8 cellular contexts compared by ENCODE assay signal in the genomic region with DNA sequence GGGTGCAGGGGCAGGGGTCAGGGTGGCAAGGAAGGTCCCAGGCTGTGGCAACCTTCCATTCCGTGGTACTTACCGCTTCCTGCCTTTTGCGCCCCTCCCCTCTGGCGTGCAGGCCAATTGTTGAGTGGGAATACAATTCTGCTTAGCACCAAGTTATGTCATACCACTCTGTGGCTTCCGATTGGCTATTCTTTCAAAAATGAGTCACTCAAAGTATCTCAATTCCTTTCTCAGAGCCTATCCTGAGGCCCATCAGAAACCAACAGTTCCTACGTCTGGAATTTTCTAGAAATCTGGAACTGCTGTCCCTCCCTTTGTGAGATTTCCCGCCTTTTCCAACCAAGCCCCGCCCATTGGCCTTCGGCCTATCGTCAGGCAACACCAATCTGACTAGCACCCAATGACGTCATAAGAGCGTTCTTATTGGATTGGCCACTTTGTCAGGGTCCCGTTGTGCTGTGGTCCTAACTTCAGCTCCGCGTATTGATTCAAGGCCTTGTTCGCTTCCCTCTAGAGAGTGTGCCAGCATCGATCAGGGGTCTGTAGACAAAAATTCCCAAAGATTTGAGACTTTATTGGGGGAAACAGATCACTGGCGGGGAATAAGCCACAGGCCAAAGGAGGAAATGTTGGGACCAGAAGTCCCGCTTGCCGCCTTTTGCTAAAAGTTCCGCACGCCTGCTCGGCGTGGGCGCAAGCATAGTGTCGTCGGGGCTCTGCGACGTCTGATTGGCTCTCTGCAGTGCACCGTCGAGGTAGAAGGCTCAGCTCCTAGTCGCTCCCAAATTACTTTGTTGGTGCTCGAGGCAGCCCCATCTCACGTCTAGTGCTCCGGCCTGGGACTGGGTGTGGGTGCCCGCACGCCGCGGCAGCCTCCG. TPM values are rescaled to one million over a fixed set of nuclear protein-coding genes. Genes with fewer than 3 reads are reported as not detected.
DNase-seq lines count a peak whose midpoint lies in the region; ATAC-seq, FAIRE-seq and TF ChIP-seq lines count a peak whose summit lies in the region.

No MANE protein-coding gene starts in this region.

- DNase-seq in RCC 7860 (ENCODE audit: low spot score) (peak; percentile 65), fibroblast of mammary gland (ENCODE audit: low read depth) (peak; percentile 90), neural progenitor cell (ENCODE audit: low spot score) (peak; percentile 73), substantia nigra (lab: John Stamatoyannopoulos, UW) (peak in 44 of 49 donors; percentile 16 to 98 (median 60))
- DNase-seq in activated T-cell treated with anti-CD3 and anti-CD28 coated beads, Interleukin-2, amount 50 U/mL, for 72 hours, result peak; percentile 85 to 86

- no peaks in the 10 kb centered on the region for H3K9me3 ChIP-seq in neural progenitor cell (ENCODE audit: low read depth)

- FAIRE-seq in RCC 7860 (lab: Jason Lieb, UNC), result peak; percentile 52

- no peaks in the 10 kb centered on the region for H4K20me1 ChIP-seq in neural progenitor cell (ENCODE audit: low read depth)

- H3K79me2 ChIP-seq in neural progenitor cell (ENCODE audit: low read depth), result no peaks in the 10 kb centered on the region

- H3K4me1 Mint-ChIP-seq in activated T-cell treated with anti-CD3 and anti-CD28 coated beads, Interleukin-2, amount 50 U/mL, for 72 hours (ENCODE audit: low read depth), result peaks cover 7% of the 10 kb centered on the region
- peaks cover 15% of the 10 kb centered on the region for H3K4me1 Mint-ChIP-seq in neural progenitor cell

- H3K27ac Mint-ChIP-seq in activated T-cell treated with anti-CD3 and anti-CD28 coated beads, Interleukin-2, amount 50 U/mL, for 72 hours, result peak overlapping the region; percentile 55
- H3K27ac Mint-ChIP-seq in neural progenitor cell, result peak overlapping the region; percentile 35

- TF ChIP-seq CTCF in C4-2B (conservative IDR thresholded peaks at IDR 0.05), result no peak
- TF ChIP-seq CTCF in fibroblast of mammary gland (conservative IDR thresholded peaks at IDR 0.05; ENCODE audit: control insufficient read depth, insufficient read depth, low read depth, low read length), result no peak
- TF ChIP-seq CTCF in neural progenitor cell (IDR thresholded peaks at IDR 0.05), result no peak

- H3K4me3 ChIP-seq in fibroblast of mammary gland (ENCODE audit: control insufficient read depth, low read depth, low read length), result no peak overlapping the region
- H3K4me3 ChIP-seq in neural progenitor cell, result no peak overlapping the region

- H3K27me3 Mint-ChIP-seq in activated T-cell treated with anti-CD3 and anti-CD28 coated beads, Interleukin-2, amount 50 U/mL, for 72 hours (ENCODE audit: low read depth), result no peaks in the 10 kb centered on the region
- peaks cover 3% of the 10 kb centered on the region for H3K27me3 Mint-ChIP-seq in neural progenitor cell (ENCODE audit: insufficient read depth, low read depth)

- H3K27ac ChIP-seq in C4-2B (peak overlapping the region; percentile 41), neural progenitor cell (no peak overlapping the region), substantia nigra (ENCODE audit: low read depth, low read length, poor library complexity, severe bottlenecking) (peak overlapping the region; percentile 72)

- peaks cover 9% of the 10 kb centered on the region for H3K4me1 ChIP-seq in neural progenitor cell

- no peaks in the 10 kb centered on the region for H3K36me3 ChIP-seq in neural progenitor cell

- H3K27me3 ChIP-seq in neural progenitor cell, result no peaks in the 10 kb centered on the region

- peaks cover 13% of the 10 kb centered on the region for H3F3A ChIP-seq in neural progenitor cell (ENCODE audit: low read depth)

- H3K4me2 ChIP-seq in neural progenitor cell, result no peak overlapping the region

- ATAC-seq in GM19351 (IDR thresholded peaks at IDR 0.05; ENCODE audit: unreplicated experiment), result peak; percentile 77
- peak; percentile 56 for ATAC-seq in HG03520 (IDR thresholded peaks at IDR 0.05; ENCODE audit: unreplicated experiment)
- ATAC-seq in activated T-cell treated with anti-CD3 and anti-CD28 coated beads, Interleukin-2, amount 50 U/mL, for 72 hours (replicated peaks in 1 of 2), result peak; percentile 95 to 96

- H3K9me3 Mint-ChIP-seq in activated T-cell treated with anti-CD3 and anti-CD28 coated beads, Interleukin-2, amount 50 U/mL, for 72 hours, result no peaks in the 10 kb centered on the region
- H3K9me3 Mint-ChIP-seq in neural progenitor cell, result peaks cover 2% of the 10 kb centered on the region

- no peaks in the 10 kb centered on the region for H3K36me3 Mint-ChIP-seq in activated T-cell treated with anti-CD3 and anti-CD28 coated beads, Interleukin-2, amount 50 U/mL, for 72 hours (ENCODE audit: insufficient read depth in 2 of 2)
- no peaks in the 10 kb centered on the region for H3K36me3 Mint-ChIP-seq in neural progenitor cell

- H2AFZ ChIP-seq in neural progenitor cell (replicated peaks), result no peak overlapping the region

- no peak overlapping the region for H3K9ac ChIP-seq in neural progenitor cell

- H3K4me3 Mint-ChIP-seq in activated T-cell treated with anti-CD3 and anti-CD28 coated beads, Interleukin-2, amount 50 U/mL, for 72 hours, result peak overlapping the region; percentile 65 to 75
- peak overlapping the region; percentile 66 for H3K4me3 Mint-ChIP-seq in neural progenitor cell

RNA-seq across cellular contexts. Expression of gene NTN5, which starts 11.7 kb away (rescaled TPM):
- 1 to 10 TPM; 1.9 to 2.1 TPM for total RNA-seq in activated T-cell treated with anti-CD3 and anti-CD28 coated beads, Interleukin-2, amount 50 U/mL, for 72 hours
- total RNA-seq in neural progenitor cell (ENCODE audit: low replicate concordance), result 0.87 TPM in 1 of 2 replicates, not detected in the other

RNA-seq across cellular contexts. Expression of gene CA11, which starts 15.1 kb away (rescaled TPM):
- total RNA-seq in activated T-cell treated with anti-CD3 and anti-CD28 coated beads, Interleukin-2, amount 50 U/mL, for 72 hours, result 10 to 100 TPM; 10.5 to 11.9 TPM
- total RNA-seq in neural progenitor cell (ENCODE audit: low replicate concordance), result 12.6 and 49.8 TPM in 2 replicates

RNA-seq across cellular contexts. Expression of gene DBP, which starts 23.9 kb away (rescaled TPM):
- 10 to 100 TPM in 1 of 2 donors, 1 to 10 TPM in 1; 8.2 to 13.4 TPM for total RNA-seq in activated T-cell treated with anti-CD3 and anti-CD28 coated beads, Interleukin-2, amount 50 U/mL, for 72 hours
- 7.4 and 10.3 TPM in 2 replicates for total RNA-seq in neural progenitor cell (ENCODE audit: low replicate concordance)

RNA-seq across cellular contexts. Expression of gene FUT2, which starts 34.7 kb away (rescaled TPM):
- total RNA-seq in activated T-cell treated with anti-CD3 and anti-CD28 coated beads, Interleukin-2, amount 50 U/mL, for 72 hours, result not detected
- 0.09 and 1.7 TPM in 2 replicates for total RNA-seq in neural progenitor cell (ENCODE audit: low replicate concordance)

RNA-seq across cellular contexts. Expression of gene SPHK2, which starts 41.8 kb away (rescaled TPM):
- 10 to 100 TPM; 26.9 to 27.2 TPM for total RNA-seq in activated T-cell treated with anti-CD3 and anti-CD28 coated beads, Interleukin-2, amount 50 U/mL, for 72 hours
- 7.2 and 46.1 TPM in 2 replicates for total RNA-seq in neural progenitor cell (ENCODE audit: low replicate concordance)
